ENCODE assay signal across 8 cellular contexts in genomic region chr3:50299929-50300680, GRCh38. TPM values are rescaled to one million over a fixed set of nuclear protein-coding genes. Genes with fewer than 3 reads are reported as not detected.
DNase-seq lines count a peak whose midpoint lies in the region; ATAC-seq and TF ChIP-seq lines count a peak whose summit lies in the region.

No MANE protein-coding gene starts in this region.

- no peak for ATAC-seq in naive thymus-derived CD8-positive, alpha-beta T cell
- no peak for ATAC-seq in HG02571 (IDR thresholded peaks at IDR 0.05; ENCODE audit: unreplicated experiment)

- DNase-seq in activated T-cell treated with anti-CD3 and anti-CD28 coated beads, Interleukin-2, amount 50 U/mL, for 24 hours, result no peak
- DNase-seq in activated T-cell treated with anti-CD3 and anti-CD28 coated beads for 4 hours, result no peak
- no peak for DNase-seq in epithelial cell of proximal tubule (ENCODE audit: low read depth)
- DNase-seq in naive thymus-derived CD8-positive, alpha-beta T cell, result no peak
- DNase-seq in GM19238 (ENCODE audit: insufficient read length, low spot score), result no peak
- DNase-seq in SW480 (ENCODE audit: low spot score), result no peak

- peaks cover 20% of the 10 kb centered on the region for H3K36me3 Mint-ChIP-seq in activated T-cell treated with anti-CD3 and anti-CD28 coated beads, Interleukin-2, amount 50 U/mL, for 24 hours (ENCODE audit: low read depth)
- peaks cover 3% of the 10 kb centered on the region for H3K36me3 Mint-ChIP-seq in T-helper 1 cell treated with Interleukin-12 subunit alpha and Interleukin-12 subunit beta and Interleukin-4 antibody, amounts not matched to agents 30 μg/mL and 1 μg/mL, for 36 hours (ENCODE audit: low read depth)
- peaks cover 0 to 6% (median 0%) of the 10 kb centered on the region in 3 donors for H3K36me3 Mint-ChIP-seq in naive thymus-derived CD8-positive, alpha-beta T cell

- H3K4me1 Mint-ChIP-seq in activated T-cell treated with anti-CD3 and anti-CD28 coated beads, Interleukin-2, amount 50 U/mL, for 24 hours (ENCODE audit: low read depth), result peaks cover 33% of the 10 kb centered on the region
- peaks cover 24% of the 10 kb centered on the region for H3K4me1 Mint-ChIP-seq in T-helper 1 cell treated with Interleukin-12 subunit alpha and Interleukin-12 subunit beta and Interleukin-4 antibody, amounts not matched to agents 30 μg/mL and 1 μg/mL, for 36 hours (ENCODE audit: low read depth)
- peaks cover 19 to 45% (median 35%) of the 10 kb centered on the region in 4 donors for H3K4me1 Mint-ChIP-seq in naive thymus-derived CD8-positive, alpha-beta T cell

- no peaks in the 10 kb centered on the region for H3K27me3 Mint-ChIP-seq in activated T-cell treated with anti-CD3 and anti-CD28 coated beads, Interleukin-2, amount 50 U/mL, for 24 hours
- H3K27me3 Mint-ChIP-seq in T-helper 1 cell treated with Interleukin-12 subunit alpha and Interleukin-12 subunit beta and Interleukin-4 antibody, amounts not matched to agents 30 μg/mL and 1 μg/mL, for 36 hours (ENCODE audit: low read depth), result no peaks in the 10 kb centered on the region
- no peaks in the 10 kb centered on the region for H3K27me3 Mint-ChIP-seq in naive thymus-derived CD8-positive, alpha-beta T cell

- H3K27ac Mint-ChIP-seq in activated T-cell treated with anti-CD3 and anti-CD28 coated beads, Interleukin-2, amount 50 U/mL, for 24 hours, result peak overlapping the region; percentile 100
- H3K27ac Mint-ChIP-seq in T-helper 1 cell treated with Interleukin-12 subunit alpha and Interleukin-12 subunit beta and Interleukin-4 antibody, amounts not matched to agents 30 μg/mL and 1 μg/mL, for 36 hours, result peak overlapping the region; percentile 95
- peak overlapping the region; percentile 95 to 100 (median 99) for H3K27ac Mint-ChIP-seq in naive thymus-derived CD8-positive, alpha-beta T cell

- TF ChIP-seq CTCF in epithelial cell of proximal tubule (conservative IDR thresholded peaks at IDR 0.05; ENCODE audit: low read depth, low read length), result no peak

- POLR2A ChIA-PET in naive thymus-derived CD8-positive, alpha-beta T cell (lab: Charles Lee), result interaction anchor here (0.6 to 3.1 kb wide), 21 partner anchors 9 to 360 kb away, joined by 3 to 44 read pairs (median 8); partner anchors contain the start of genes CYB561D2, NPRL2, RASSF1 and RBM6

- H3K4me3 ChIP-seq in epithelial cell of proximal tubule (ENCODE audit: low read depth, low read length), result peak overlapping the region; percentile 53

- peak overlapping the region; percentile 97 for H3K4me3 Mint-ChIP-seq in activated T-cell treated with anti-CD3 and anti-CD28 coated beads, Interleukin-2, amount 50 U/mL, for 24 hours
- H3K4me3 Mint-ChIP-seq in T-helper 1 cell treated with Interleukin-12 subunit alpha and Interleukin-12 subunit beta and Interleukin-4 antibody, amounts not matched to agents 30 μg/mL and 1 μg/mL, for 36 hours, result peak overlapping the region; percentile 96
- peak overlapping the region; percentile 95 to 99 (median 97) for H3K4me3 Mint-ChIP-seq in naive thymus-derived CD8-positive, alpha-beta T cell

- no peaks in the 10 kb centered on the region for H3K9me3 Mint-ChIP-seq in activated T-cell treated with anti-CD3 and anti-CD28 coated beads, Interleukin-2, amount 50 U/mL, for 24 hours
- H3K9me3 Mint-ChIP-seq in T-helper 1 cell treated with Interleukin-12 subunit alpha and Interleukin-12 subunit beta and Interleukin-4 antibody, amounts not matched to agents 30 μg/mL and 1 μg/mL, for 36 hours, result no peaks in the 10 kb centered on the region
- H3K9me3 Mint-ChIP-seq in naive thymus-derived CD8-positive, alpha-beta T cell, result no peaks in the 10 kb centered on the region

RNA-seq across cellular contexts. Expression of gene HYAL3, which starts 0.9 kb away (rescaled TPM):
- 7.8 and 8.8 TPM in 2 replicates for total RNA-seq in epithelial cell of proximal tubule
- 1 to 10 TPM; 3.2 to 4.7 TPM for total RNA-seq in naive thymus-derived CD8-positive, alpha-beta T cell
- 1 to 10 TPM; 2.5 to 3.8 (median 3.0) TPM for polyA plus RNA-seq in naive thymus-derived CD8-positive, alpha-beta T cell

RNA-seq across cellular contexts. Expression of gene NAA80, which starts 0.9 kb away (rescaled TPM):
- total RNA-seq in epithelial cell of proximal tubule, result 8.5 and 19.4 TPM in 2 replicates
- 10 to 100 TPM; 33.8 to 36.8 TPM for total RNA-seq in naive thymus-derived CD8-positive, alpha-beta T cell
- 10 to 100 TPM; 10.8 to 18.7 (median 17.4) TPM for polyA plus RNA-seq in naive thymus-derived CD8-positive, alpha-beta T cell

RNA-seq across cellular contexts. Expression of gene HYAL1, which starts 3.3 kb away (rescaled TPM):
- 1.3 and 2.2 TPM in 2 replicates for total RNA-seq in epithelial cell of proximal tubule
- total RNA-seq in naive thymus-derived CD8-positive, alpha-beta T cell, result under 1 TPM; 0.16 to 0.39 TPM
- polyA plus RNA-seq in naive thymus-derived CD8-positive, alpha-beta T cell, result under 1 TPM in 2 of 3 donors, not detected in 1; 0.54 to 0.75 TPM

RNA-seq across cellular contexts. Expression of gene IFRD2, which starts 7.9 kb away (rescaled TPM):
- 76.6 and 165 TPM in 2 replicates for total RNA-seq in epithelial cell of proximal tubule
- 10 to 100 TPM; 68.9 TPM for total RNA-seq in naive thymus-derived CD8-positive, alpha-beta T cell
- polyA plus RNA-seq in naive thymus-derived CD8-positive, alpha-beta T cell, result 10 to 100 TPM; 59.4 to 69.7 (median 60.7) TPM

RNA-seq across cellular contexts. Expression of gene LSMEM2, which starts 21.2 kb away (rescaled TPM):
- not detected in 2 replicates for total RNA-seq in epithelial cell of proximal tubule
- total RNA-seq in naive thymus-derived CD8-positive, alpha-beta T cell, result not detected
- under 1 TPM in 2 of 3 donors, not detected in 1; 0.15 to 0.21 TPM for polyA plus RNA-seq in naive thymus-derived CD8-positive, alpha-beta T cell
